Comparison of ENCODE assay signal across 1 cellular context in genomic region chr4:80116516-80116915, GRCh38.
A peak's percentile ranks its signal among the peaks of the same experiment; 100 is the strongest.
TF ChIP-seq lines count a peak whose summit lies in the region.

No MANE protein-coding gene starts in this region.

TF ChIP-seq in K562, 482 proteins besides CTCF, POLR2A, EP300 and RAD21 (continued from another document):
- TF ChIP-seq MGA (IDR thresholded peaks at IDR 0.05), result peak; percentile 61; the same call in 1 of the 2 replicates
- TF ChIP-seq L3MBTL2 (IDR thresholded peaks at IDR 0.05), result peak; percentile 72
